ENCODE assay signal across 12 cellular contexts in the genomic region with DNA sequence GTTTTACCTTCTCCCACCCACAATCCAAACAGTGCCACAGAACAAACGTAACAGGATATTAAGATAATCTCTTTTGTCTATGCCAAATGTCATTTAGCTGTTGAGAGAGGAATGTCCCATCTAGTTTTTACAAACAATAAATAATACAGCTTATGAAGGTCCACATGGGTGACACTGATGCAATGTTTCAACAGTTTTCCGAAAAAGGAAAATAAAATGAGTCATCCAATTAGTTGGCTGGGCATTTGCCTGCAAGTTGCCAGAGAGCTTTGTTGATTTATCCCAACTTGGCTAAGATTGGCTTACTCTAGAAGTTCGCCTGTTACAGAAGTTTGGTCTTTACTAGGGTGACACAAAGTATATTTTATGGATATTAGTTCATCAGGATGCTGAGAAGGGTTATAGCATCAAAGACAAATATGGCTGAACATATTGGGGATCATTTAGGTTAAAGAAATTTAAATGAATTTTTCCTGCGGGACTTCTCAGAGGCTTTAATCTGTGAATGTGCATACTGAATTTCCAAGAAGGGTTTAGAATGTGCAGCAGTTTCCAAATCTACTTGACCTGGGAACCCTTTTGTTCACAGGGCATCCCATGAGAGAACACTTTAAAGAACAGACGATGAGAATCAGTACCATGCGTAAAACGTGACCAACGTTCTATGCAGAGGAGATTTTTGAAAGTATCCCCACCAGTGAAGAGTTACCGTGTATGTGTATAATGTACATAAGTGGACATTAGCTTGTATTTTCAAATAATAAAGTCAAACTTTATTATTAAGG.
DNase-seq lines count a peak whose midpoint lies in the region; ATAC-seq lines count a peak whose summit lies in the region.
"Had no signal": no experiment of that assay in that cellular context is flagged by ENCODE, and none has a peak within 500 bp of the region (broad histone marks: within the 10 kb centered on the region; RNA-seq: fewer than 3 reads in every experiment).

No MANE protein-coding gene starts in this region.

- H3K27ac ChIP-seq in caudate nucleus (ENCODE audit: low read depth, low read length), result peak overlapping the region; percentile 9
- H3K27ac ChIP-seq: C4-2B had no signal

- no peak for ATAC-seq in stimulated activated naive CD8-positive, alpha-beta T cell treated with anti-CD3 and anti-CD28 coated beads, Interleukin-15, amount 100 ng/mL, for 72 hours
- ATAC-seq in stimulated activated naive CD8-positive, alpha-beta T cell treated with anti-CD3 and anti-CD28 coated beads, Interleukin-15, Interleukin-2, amounts not matched to agents 100 U/mL and 50 U/mL, for 24 hours, result no peak
- ATAC-seq in stimulated activated memory B cell treated with anti-CD40 and anti-IgM and Interleukin-4, amounts not matched to agents 10 μg/mL and 1 μg/mL and 100 μg/mL, for 72 hours, result no peak
- ATAC-seq: T-helper 17 cell had no signal

- peak overlapping the region; percentile 7 to 75 for H3K27ac Mint-ChIP-seq in stimulated activated naive CD8-positive, alpha-beta T cell treated with anti-CD3 and anti-CD28 coated beads, Interleukin-15, amount 100 ng/mL, for 72 hours
- H3K27ac Mint-ChIP-seq in stimulated activated memory B cell treated with anti-CD40 and anti-IgM and Interleukin-4, amounts not matched to agents 10 μg/mL and 1 μg/mL and 100 μg/mL, for 72 hours, result no peak overlapping the region
- H3K27ac Mint-ChIP-seq: T-helper 17 cell had no signal

- no peaks in the 10 kb centered on the region for H3K36me3 Mint-ChIP-seq in stimulated activated memory B cell treated with anti-CD40 and anti-IgM and Interleukin-4, amounts not matched to agents 10 μg/mL and 1 μg/mL and 100 μg/mL, for 72 hours

- no peaks in the 10 kb centered on the region for H3K9me3 Mint-ChIP-seq in stimulated activated naive CD8-positive, alpha-beta T cell treated with anti-CD3 and anti-CD28 coated beads, Interleukin-15, amount 100 ng/mL, for 72 hours
- H3K9me3 Mint-ChIP-seq in stimulated activated memory B cell treated with anti-CD40 and anti-IgM and Interleukin-4, amounts not matched to agents 10 μg/mL and 1 μg/mL and 100 μg/mL, for 72 hours, result no peaks in the 10 kb centered on the region

- H3K27me3 Mint-ChIP-seq in stimulated activated naive CD8-positive, alpha-beta T cell treated with anti-CD3 and anti-CD28 coated beads, Interleukin-15, amount 100 ng/mL, for 72 hours, result peaks cover 23% of the 10 kb centered on the region
- peaks cover 12% of the 10 kb centered on the region for H3K27me3 Mint-ChIP-seq in stimulated activated memory B cell treated with anti-CD40 and anti-IgM and Interleukin-4, amounts not matched to agents 10 μg/mL and 1 μg/mL and 100 μg/mL, for 72 hours

- H3K4me3 Mint-ChIP-seq in stimulated activated naive CD8-positive, alpha-beta T cell treated with anti-CD3 and anti-CD28 coated beads, Interleukin-15, amount 100 ng/mL, for 72 hours, result no peak overlapping the region
- no peak overlapping the region for H3K4me3 Mint-ChIP-seq in stimulated activated memory B cell treated with anti-CD40 and anti-IgM and Interleukin-4, amounts not matched to agents 10 μg/mL and 1 μg/mL and 100 μg/mL, for 72 hours
- H3K4me3 Mint-ChIP-seq: T-helper 17 cell had no signal

- no peak for DNase-seq in stimulated activated naive CD8-positive, alpha-beta T cell treated with anti-CD3 and anti-CD28 coated beads, Interleukin-15, amount 100 ng/mL, for 72 hours
- DNase-seq in stimulated activated naive CD8-positive, alpha-beta T cell treated with anti-CD3 and anti-CD28 coated beads, Interleukin-15, Interleukin-2, amounts not matched to agents 100 U/mL and 50 U/mL, for 24 hours, result no peak
- DNase-seq in caudate nucleus (lab: John Stamatoyannopoulos, UW) (peak in 2 of 61 donors; percentile 0 to 2), kidney tubule cell (ENCODE audit: low spot score) (peak; percentile 8), NCI-H524 treated with DMSO at 0.1 percent for 48 hours (lab: John Stamatoyannopoulos, UW) (no peak), islet precursor cell (no peak), DMS153 treated with DMSO at 0.1 percent for 48 hours (lab: John Stamatoyannopoulos, UW; ENCODE audit: unreplicated experiment) (no peak)
- DNase-seq: activated effector memory CD4-positive, alpha-beta T cell treated with anti-CD3 and anti-CD28 coated beads, Interleukin-2, amount 50 U/mL, for 16 hours; NCI-H1417 treated with DMSO at 0.1 percent for 48 hours; T-helper 17 cell had no signal

- peaks cover 20% of the 10 kb centered on the region for H3K4me1 Mint-ChIP-seq in stimulated activated naive CD8-positive, alpha-beta T cell treated with anti-CD3 and anti-CD28 coated beads, Interleukin-15, amount 100 ng/mL, for 72 hours
- peaks cover 9% of the 10 kb centered on the region for H3K4me1 Mint-ChIP-seq in stimulated activated memory B cell treated with anti-CD40 and anti-IgM and Interleukin-4, amounts not matched to agents 10 μg/mL and 1 μg/mL and 100 μg/mL, for 72 hours
